8 cellular contexts compared by ENCODE assay signal in the genomic region with DNA sequence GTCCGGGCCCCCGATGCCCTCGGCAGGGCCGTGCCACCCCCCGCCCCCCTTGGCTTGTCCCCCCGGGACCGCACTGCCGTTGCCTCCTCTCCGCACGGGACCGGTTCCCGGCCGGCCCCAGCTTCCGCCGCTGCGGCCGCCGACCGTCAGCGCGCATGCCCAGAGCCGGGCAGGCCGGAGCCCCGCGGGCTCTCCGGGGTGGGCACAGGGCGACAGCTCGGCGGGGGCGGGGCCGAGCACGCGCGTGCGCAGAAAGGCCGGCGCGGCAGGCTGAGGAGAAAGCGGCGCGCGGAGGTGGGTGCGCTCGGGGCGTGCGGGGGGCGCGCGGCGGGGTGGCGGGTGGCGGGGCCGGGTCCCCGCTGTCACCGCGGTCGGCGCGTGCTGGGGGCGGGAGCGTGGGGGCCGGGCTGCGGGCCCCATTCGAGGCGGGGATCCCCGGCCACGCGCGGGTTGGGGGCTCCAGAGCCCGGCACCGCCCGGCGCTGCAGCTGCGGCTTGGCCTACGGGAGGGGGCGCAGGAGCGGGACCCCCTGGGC. TPM values are rescaled to one million over a fixed set of nuclear protein-coding genes. Genes with fewer than 3 reads are reported as not detected.
A peak's percentile ranks its signal among the peaks of the same experiment; 100 is the strongest.
DNase-seq lines count a peak whose midpoint lies in the region; ATAC-seq and TF ChIP-seq lines count a peak whose summit lies in the region.

A gene (plus strand): TSS at position 251 of the 536 bp plus-strand sequence. CDS start 21,022 bp downstream, outside the sequence.

- peak within 1 kb of the TSS; percentile 91 for H3K9ac ChIP-seq in adipocyte (ENCODE audit: low read length)
- H3K9ac ChIP-seq in parathyroid adenoma = no peak within 1 kb of the TSS

- no peaks in the 10 kb centered on the region for H3K79me2 ChIP-seq in parathyroid adenoma

- peak; percentile 40 for ATAC-seq in GM21717 (IDR thresholded peaks at IDR 0.05; ENCODE audit: unreplicated experiment)

- no peak for TF ChIP-seq CTCF in cardiac muscle cell (IDR thresholded peaks at IDR 0.05; ENCODE audit: low read depth, low read length)
- no peak for TF ChIP-seq CTCF in parathyroid adenoma (IDR thresholded peaks at IDR 0.05)

- H3K27me3 ChIP-seq in adipocyte (replicated peaks; ENCODE audit: control insufficient read depth, insufficient read depth, low read length) (no peaks in the 10 kb centered on the region), cardiac muscle cell (peaks cover 15% of the 10 kb centered on the region), parathyroid adenoma (ENCODE audit: control insufficient read depth, insufficient read depth, low read length) (no peaks in the 10 kb centered on the region), thymus (ENCODE audit: control insufficient read depth, insufficient read depth) (peaks cover 60% of the 10 kb centered on the region)

- DNase-seq in DMS153 treated with DMSO at 0.1 percent for 48 hours (lab: John Stamatoyannopoulos, UW; ENCODE audit: unreplicated experiment) (peak; percentile 29), M059J (ENCODE audit: low read depth) (peak; percentile 79), T-helper 1 cell (peak; percentile 56 to 83 (median 69)), adipocyte (ENCODE audit: low read depth) (peak; percentile 96), cardiac muscle cell (ENCODE audit: low read depth in 1 of 2, low spot score in 1 of 2) (peak; percentile 86 to 93)

- H3K4me1 ChIP-seq in adipocyte (ENCODE audit: control insufficient read depth, insufficient read depth, low read length) (peaks cover 7% of the 10 kb centered on the region), cardiac muscle cell (ENCODE audit: low read depth) (peaks cover 22% of the 10 kb centered on the region), parathyroid adenoma (peaks cover 5% of the 10 kb centered on the region), thymus (ENCODE audit: control insufficient read depth, insufficient read depth, low read length) (peaks cover 13% of the 10 kb centered on the region)

- peak within 1 kb of the TSS; percentile 91 for H2AFZ ChIP-seq in parathyroid adenoma

- WGBS in thymus = 1% methylated on average over 77 of the region's 77 CpGs

- H3K36me3 ChIP-seq in adipocyte (ENCODE audit: control insufficient read depth, insufficient read depth, low read length, severe bottlenecking) = no peaks in the 10 kb centered on the region
- no peaks in the 10 kb centered on the region for H3K36me3 ChIP-seq in cardiac muscle cell
- no peaks in the 10 kb centered on the region for H3K36me3 ChIP-seq in parathyroid adenoma (ENCODE audit: control insufficient read depth, insufficient read depth, low read length)
- H3K36me3 ChIP-seq in thymus (ENCODE audit: control insufficient read depth, insufficient read depth) = no peaks in the 10 kb centered on the region

- peak within 1 kb of the TSS; percentile 99 for H3K4me2 ChIP-seq in parathyroid adenoma (ENCODE audit: low read length)

- H3K27ac ChIP-seq in cardiac muscle cell (peak within 1 kb of the TSS; percentile 81), parathyroid adenoma (peak within 1 kb of the TSS; percentile 45), thymus (ENCODE audit: low read depth) (peak within 1 kb of the TSS; percentile 60)

- no peaks in the 10 kb centered on the region for H3K9me3 ChIP-seq in adipocyte (ENCODE audit: control insufficient read depth, low read length)
- no peaks in the 10 kb centered on the region for H3K9me3 ChIP-seq in cardiac muscle cell (ENCODE audit: low read depth)
- H3K9me3 ChIP-seq in parathyroid adenoma (ENCODE audit: control insufficient read depth, low read length) = no peaks in the 10 kb centered on the region
- H3K9me3 ChIP-seq in thymus (ENCODE audit: control insufficient read depth) = no peaks in the 10 kb centered on the region

- H3K4me3 ChIP-seq in adipocyte (ENCODE audit: low read length) (peak within 1 kb of the TSS; percentile 86), cardiac muscle cell (peak within 1 kb of the TSS; percentile 99), parathyroid adenoma (ENCODE audit: low read depth, low read length) (peak within 1 kb of the TSS; percentile 64), thymus (ENCODE audit: low read length) (peak within 1 kb of the TSS; percentile 83)

RNA-seq across cellular contexts. Expression of the gene that starts here (rescaled TPM):
- total RNA-seq in M059J (2014; rRNA removed; shearing (Covaris generic)) = 14.8 and 19.2 TPM in 2 replicates
- total RNA-seq in cardiac muscle cell = 17.3 and 23.6 TPM in 2 replicates
- 8.2 and 10.2 TPM in 2 replicates for polyA plus RNA-seq in cardiac muscle cell
- polyA plus RNA-seq in thymus = 3.7 TPM

Comparison
In these comparisons a context has a peak if more than half of its experiments do, and no peak if none do; other contexts are left out.
1. Peak in every context shown above with its lines: DNase-seq, ATAC-seq, H3K4me3 ChIP-seq and H3K27ac ChIP-seq.
2. DNase-seq: peak in every context shown above with its lines; median percentile 96 in adipocyte; 90 in cardiac muscle cell; 79 in M059J; 69 in T-helper 1 cell; 29 in DMS153 treated with DMSO at 0.1 percent for 48 hours.